2 cellular contexts compared by ENCODE assay signal in genomic region chr3:184685055-184685454, GRCh38.
TF ChIP-seq lines count a peak whose summit lies in the region.

No MANE protein-coding gene starts in this region.

TF ChIP-seq in GM23338, 12 proteins besides CTCF, POLR2A, EP300 and RAD21:
- no peak for TF ChIP-seq POLR2AphosphoS5 (IDR thresholded peaks at IDR 0.05; ENCODE audit: low read depth)
- TF ChIP-seq, protein P1, sequence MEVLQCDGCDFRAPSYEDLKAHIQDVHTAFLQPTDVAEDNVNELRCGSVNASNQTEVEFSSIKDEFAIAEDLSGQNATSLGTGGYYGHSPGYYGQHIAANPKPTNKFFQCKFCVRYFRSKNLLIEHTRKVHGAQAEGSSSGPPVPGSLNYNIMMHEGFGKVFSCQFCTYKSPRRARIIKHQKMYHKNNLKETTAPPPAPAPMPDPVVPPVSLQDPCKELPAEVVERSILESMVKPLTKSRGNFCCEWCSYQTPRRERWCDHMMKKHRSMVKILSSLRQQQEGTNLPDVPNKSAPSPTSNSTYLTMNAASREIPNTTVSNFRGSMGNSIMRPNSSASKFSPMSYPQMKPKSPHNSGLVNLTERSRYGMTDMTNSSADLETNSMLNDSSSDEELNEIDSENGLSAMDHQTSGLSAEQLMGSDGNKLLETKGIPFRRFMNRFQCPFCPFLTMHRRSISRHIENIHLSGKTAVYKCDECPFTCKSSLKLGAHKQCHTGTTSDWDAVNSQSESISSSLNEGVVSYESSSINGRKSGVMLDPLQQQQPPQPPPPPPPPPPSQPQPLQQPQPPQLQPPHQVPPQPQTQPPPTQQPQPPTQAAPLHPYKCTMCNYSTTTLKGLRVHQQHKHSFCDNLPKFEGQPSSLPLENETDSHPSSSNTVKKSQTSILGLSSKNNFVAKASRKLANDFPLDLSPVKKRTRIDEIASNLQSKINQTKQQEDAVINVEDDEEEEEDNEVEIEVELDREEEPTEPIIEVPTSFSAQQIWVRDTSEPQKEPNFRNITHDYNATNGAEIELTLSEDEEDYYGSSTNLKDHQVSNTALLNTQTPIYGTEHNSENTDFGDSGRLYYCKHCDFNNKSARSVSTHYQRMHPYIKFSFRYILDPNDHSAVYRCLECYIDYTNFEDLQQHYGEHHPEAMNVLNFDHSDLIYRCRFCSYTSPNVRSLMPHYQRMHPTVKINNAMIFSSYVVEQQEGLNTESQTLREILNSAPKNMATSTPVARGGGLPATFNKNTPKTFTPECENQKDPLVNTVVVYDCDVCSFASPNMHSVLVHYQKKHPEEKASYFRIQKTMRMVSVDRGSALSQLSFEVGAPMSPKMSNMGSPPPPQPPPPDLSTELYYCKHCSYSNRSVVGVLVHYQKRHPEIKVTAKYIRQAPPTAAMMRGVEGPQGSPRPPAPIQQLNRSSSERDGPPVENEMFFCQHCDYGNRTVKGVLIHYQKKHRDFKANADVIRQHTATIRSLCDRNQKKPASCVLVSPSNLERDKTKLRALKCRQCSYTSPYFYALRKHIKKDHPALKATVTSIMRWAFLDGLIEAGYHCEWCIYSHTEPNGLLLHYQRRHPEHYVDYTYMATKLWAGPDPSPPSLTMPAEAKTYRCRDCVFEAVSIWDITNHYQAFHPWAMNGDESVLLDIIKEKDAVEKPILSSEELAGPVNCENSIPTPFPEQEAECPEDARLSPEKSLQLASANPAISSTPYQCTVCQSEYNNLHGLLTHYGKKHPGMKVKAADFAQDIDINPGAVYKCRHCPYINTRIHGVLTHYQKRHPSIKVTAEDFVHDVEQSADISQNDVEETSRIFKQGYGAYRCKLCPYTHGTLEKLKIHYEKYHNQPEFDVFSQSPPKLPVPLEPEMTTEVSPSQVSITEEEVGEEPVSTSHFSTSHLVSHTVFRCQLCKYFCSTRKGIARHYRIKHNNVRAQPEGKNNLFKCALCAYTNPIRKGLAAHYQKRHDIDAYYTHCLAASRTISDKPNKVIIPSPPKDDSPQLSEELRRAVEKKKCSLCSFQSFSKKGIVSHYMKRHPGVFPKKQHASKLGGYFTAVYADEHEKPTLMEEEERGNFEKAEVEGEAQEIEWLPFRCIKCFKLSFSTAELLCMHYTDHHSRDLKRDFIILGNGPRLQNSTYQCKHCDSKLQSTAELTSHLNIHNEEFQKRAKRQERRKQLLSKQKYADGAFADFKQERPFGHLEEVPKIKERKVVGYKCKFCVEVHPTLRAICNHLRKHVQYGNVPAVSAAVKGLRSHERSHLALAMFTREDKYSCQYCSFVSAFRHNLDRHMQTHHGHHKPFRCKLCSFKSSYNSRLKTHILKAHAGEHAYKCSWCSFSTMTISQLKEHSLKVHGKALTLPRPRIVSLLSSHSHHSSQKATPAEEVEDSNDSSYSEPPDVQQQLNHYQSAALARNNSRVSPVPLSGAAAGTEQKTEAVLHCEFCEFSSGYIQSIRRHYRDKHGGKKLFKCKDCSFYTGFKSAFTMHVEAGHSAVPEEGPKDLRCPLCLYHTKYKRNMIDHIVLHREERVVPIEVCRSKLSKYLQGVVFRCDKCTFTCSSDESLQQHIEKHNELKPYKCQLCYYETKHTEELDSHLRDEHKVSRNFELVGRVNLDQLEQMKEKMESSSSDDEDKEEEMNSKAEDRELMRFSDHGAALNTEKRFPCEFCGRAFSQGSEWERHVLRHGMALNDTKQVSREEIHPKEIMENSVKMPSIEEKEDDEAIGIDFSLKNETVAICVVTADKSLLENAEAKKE (CRISPR knock-in tag; IDR thresholded peaks at IDR 0.05): no peak
- no peak for TF ChIP-seq EZH2 (IDR thresholded peaks at IDR 0.05; ENCODE audit: low read depth, unreplicated experiment)
- no peak for TF ChIP-seq NANOG (IDR thresholded peaks at IDR 0.05; ENCODE audit: borderline replicate concordance)
- TF ChIP-seq ZNF114 (CRISPR knock-in tag; IDR thresholded peaks at IDR 0.05): no peak
- no peak for TF ChIP-seq CREB1 (CRISPR knock-in tag; IDR thresholded peaks at IDR 0.05; ENCODE audit: low read depth)
- TF ChIP-seq, protein P2, sequence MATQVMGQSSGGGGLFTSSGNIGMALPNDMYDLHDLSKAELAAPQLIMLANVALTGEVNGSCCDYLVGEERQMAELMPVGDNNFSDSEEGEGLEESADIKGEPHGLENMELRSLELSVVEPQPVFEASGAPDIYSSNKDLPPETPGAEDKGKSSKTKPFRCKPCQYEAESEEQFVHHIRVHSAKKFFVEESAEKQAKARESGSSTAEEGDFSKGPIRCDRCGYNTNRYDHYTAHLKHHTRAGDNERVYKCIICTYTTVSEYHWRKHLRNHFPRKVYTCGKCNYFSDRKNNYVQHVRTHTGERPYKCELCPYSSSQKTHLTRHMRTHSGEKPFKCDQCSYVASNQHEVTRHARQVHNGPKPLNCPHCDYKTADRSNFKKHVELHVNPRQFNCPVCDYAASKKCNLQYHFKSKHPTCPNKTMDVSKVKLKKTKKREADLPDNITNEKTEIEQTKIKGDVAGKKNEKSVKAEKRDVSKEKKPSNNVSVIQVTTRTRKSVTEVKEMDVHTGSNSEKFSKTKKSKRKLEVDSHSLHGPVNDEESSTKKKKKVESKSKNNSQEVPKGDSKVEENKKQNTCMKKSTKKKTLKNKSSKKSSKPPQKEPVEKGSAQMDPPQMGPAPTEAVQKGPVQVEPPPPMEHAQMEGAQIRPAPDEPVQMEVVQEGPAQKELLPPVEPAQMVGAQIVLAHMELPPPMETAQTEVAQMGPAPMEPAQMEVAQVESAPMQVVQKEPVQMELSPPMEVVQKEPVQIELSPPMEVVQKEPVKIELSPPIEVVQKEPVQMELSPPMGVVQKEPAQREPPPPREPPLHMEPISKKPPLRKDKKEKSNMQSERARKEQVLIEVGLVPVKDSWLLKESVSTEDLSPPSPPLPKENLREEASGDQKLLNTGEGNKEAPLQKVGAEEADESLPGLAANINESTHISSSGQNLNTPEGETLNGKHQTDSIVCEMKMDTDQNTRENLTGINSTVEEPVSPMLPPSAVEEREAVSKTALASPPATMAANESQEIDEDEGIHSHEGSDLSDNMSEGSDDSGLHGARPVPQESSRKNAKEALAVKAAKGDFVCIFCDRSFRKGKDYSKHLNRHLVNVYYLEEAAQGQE (IDR thresholded peaks at IDR 0.05; ENCODE audit: unreplicated experiment): no peak
- no peak for TF ChIP-seq ZNF331 (CRISPR knock-in tag; IDR thresholded peaks at IDR 0.05; ENCODE audit: low read depth)
- TF ChIP-seq STAT1 (IDR thresholded peaks at IDR 0.05; ENCODE audit: unreplicated experiment): no peak
- TF ChIP-seq, protein P3, sequence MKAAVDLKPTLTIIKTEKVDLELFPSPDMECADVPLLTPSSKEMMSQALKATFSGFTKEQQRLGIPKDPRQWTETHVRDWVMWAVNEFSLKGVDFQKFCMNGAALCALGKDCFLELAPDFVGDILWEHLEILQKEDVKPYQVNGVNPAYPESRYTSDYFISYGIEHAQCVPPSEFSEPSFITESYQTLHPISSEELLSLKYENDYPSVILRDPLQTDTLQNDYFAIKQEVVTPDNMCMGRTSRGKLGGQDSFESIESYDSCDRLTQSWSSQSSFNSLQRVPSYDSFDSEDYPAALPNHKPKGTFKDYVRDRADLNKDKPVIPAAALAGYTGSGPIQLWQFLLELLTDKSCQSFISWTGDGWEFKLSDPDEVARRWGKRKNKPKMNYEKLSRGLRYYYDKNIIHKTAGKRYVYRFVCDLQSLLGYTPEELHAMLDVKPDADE (IDR thresholded peaks at IDR 0.05): no peak
- no peak for TF ChIP-seq EZH2phosphoT487 (IDR thresholded peaks at IDR 0.05; ENCODE audit: unreplicated experiment)
- no peak for TF ChIP-seq JUNB (IDR thresholded peaks at IDR 0.05; ENCODE audit: unreplicated experiment)

TF ChIP-seq in IMR-90, 13 proteins besides CTCF, POLR2A, EP300 and RAD21:
- TF ChIP-seq ELK1 (IDR thresholded peaks at IDR 0.05; ENCODE audit: borderline replicate concordance, low read depth, low read length) (no peak), RFX5 (IDR thresholded peaks at IDR 0.05; ENCODE audit: low read depth, low read length) (no peak), FOS (IDR thresholded peaks at IDR 0.05; ENCODE audit: low read depth, low read length) (no peak), NFE2L2 (IDR thresholded peaks at IDR 0.05; ENCODE audit: low read depth, low read length) (no peak), CEBPB (IDR thresholded peaks at IDR 0.05; ENCODE audit: low read depth, low read length) (no peak), SMC3 (IDR thresholded peaks at IDR 0.05; ENCODE audit: low read depth, low read length) (no peak)
